ENCODE assay signal across 8 cellular contexts in the genomic region with DNA sequence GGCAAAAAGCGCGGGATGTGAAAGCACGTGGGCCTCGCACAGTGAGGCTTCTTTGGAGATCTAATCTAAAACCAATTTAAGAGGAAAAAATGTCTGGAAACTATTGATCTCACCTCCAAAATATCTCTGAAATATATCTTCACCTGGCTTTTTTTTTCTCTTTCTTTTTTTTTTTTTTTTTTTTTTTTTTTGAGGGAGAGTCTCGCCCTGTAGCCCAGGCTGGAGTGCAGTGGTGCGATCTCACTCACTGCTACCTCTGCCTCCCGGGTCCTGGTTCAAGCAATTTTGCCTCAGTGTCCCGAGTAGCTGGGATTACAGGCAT. TPM values are rescaled to one million over a fixed set of nuclear protein-coding genes. Genes with fewer than 3 reads are reported as not detected.
DNase-seq lines count a peak whose midpoint lies in the region; ATAC-seq and TF ChIP-seq lines count a peak whose summit lies in the region.

No MANE protein-coding gene starts in this region.

- intact Hi-C loops in breast epithelium (cut with DNase I; ENCODE audit: low total_unique reads) (no loop called here), MCF 10A (cut with micrococcal nuclease) (no loop called here), lower lobe of right lung (cut with DNase I) (no loop called here), transverse colon (cut with DNase I; ENCODE audit: low total_unique reads) (no loop called here)

- no peaks in the 10 kb centered on the region for H3K36me3 Mint-ChIP-seq in MCF 10A (ENCODE audit: insufficient read depth, unreplicated experiment)
- peaks cover 0 to 6% of the 10 kb centered on the region in 2 donors for H3K36me3 Mint-ChIP-seq in activated naive CD4-positive, alpha-beta T cell treated with anti-CD3 and anti-CD28 coated beads, Interleukin-2, amount 50 U/mL, for 72 hours

- H3K27me3 ChIP-seq in breast epithelium (peaks cover 0 to 17% of the 10 kb centered on the region in 2 donors), lower lobe of right lung (ENCODE audit: low read depth) (no peaks in the 10 kb centered on the region), transverse colon (no peaks in the 10 kb centered on the region)

- ATAC-seq in activated naive CD4-positive, alpha-beta T cell treated with anti-CD3 and anti-CD28 coated beads, Interleukin-2, amount 50 U/mL, for 72 hours, result no peak
- ATAC-seq in lower lobe of right lung (no peak), GM21786 (IDR thresholded peaks at IDR 0.05; ENCODE audit: unreplicated experiment) (no peak)

- 68 to 73% methylated on average over 3 to 8 of the region's 8 CpGs for WGBS in transverse colon (ENCODE audit: low coverage in 1 of 2), 2 donors

- H3K27ac ChIP-seq in breast epithelium (peak overlapping the region; percentile 93 to 97), lower lobe of right lung (peak overlapping the region; percentile 96), transverse colon (peak overlapping the region; percentile 90 to 96 (median 92))

- no peak for TF ChIP-seq EP300 in transverse colon (IDR thresholded peaks at IDR 0.05; ENCODE audit: low read depth)

- DNase-seq in breast epithelium (ENCODE audit: low spot score in 2 of 2) (no peak), MCF 10A (ENCODE audit: unreplicated experiment) (no peak), lower lobe of right lung (no peak), transverse colon (no peak), GM10248 (ENCODE audit: extremely low spot score) (no peak), iPS-NIHi7 (ENCODE audit: extremely low spot score) (no peak)
- DNase-seq in activated naive CD4-positive, alpha-beta T cell treated with anti-CD3 and anti-CD28 coated beads, Interleukin-2, amount 50 U/mL, for 72 hours (ENCODE audit: low spot score in 2 of 2), result no peak

- H3K9me3 Mint-ChIP-seq in MCF 10A (ENCODE audit: unreplicated experiment), result peaks cover 9% of the 10 kb centered on the region
- peaks cover 0 to 8% of the 10 kb centered on the region in 2 donors for H3K9me3 Mint-ChIP-seq in activated naive CD4-positive, alpha-beta T cell treated with anti-CD3 and anti-CD28 coated beads, Interleukin-2, amount 50 U/mL, for 72 hours

- CTCF ChIA-PET in MCF 10A (lab: Yijun Ruan, JAX), result no interaction called here
- CTCF ChIA-PET in GM10248 (lab: Yijun Ruan, JAX), result interaction anchor here (1.3 to 1.5 kb wide), 2 partner anchors 9 to 337 kb away, joined by 3 read pairs; no protein-coding TSS in a partner anchor

- H3K4me1 Mint-ChIP-seq in MCF 10A (ENCODE audit: insufficient read depth, unreplicated experiment), result no peaks in the 10 kb centered on the region

- TF ChIP-seq CTCF in breast epithelium (IDR thresholded peaks at IDR 0.05) (no peak), MCF 10A (IDR thresholded peaks at IDR 0.05; ENCODE audit: unreplicated experiment) (no peak), lower lobe of right lung (IDR thresholded peaks at IDR 0.05) (no peak), transverse colon (IDR thresholded peaks at IDR 0.05) (no peak), GM10248 (IDR thresholded peaks at IDR 0.05; ENCODE audit: control extremely low read depth, extremely low read depth, low read depth, missing control alignments) (no peak)

- TF ChIP-seq POLR2A in breast epithelium (IDR thresholded peaks at IDR 0.05), result no peak
- no peak for TF ChIP-seq POLR2A in transverse colon (IDR thresholded peaks at IDR 0.05)

- no peak overlapping the region for H3K27ac Mint-ChIP-seq in MCF 10A (ENCODE audit: low read depth, unreplicated experiment)
- peak overlapping the region; percentile 44 to 90 for H3K27ac Mint-ChIP-seq in activated naive CD4-positive, alpha-beta T cell treated with anti-CD3 and anti-CD28 coated beads, Interleukin-2, amount 50 U/mL, for 72 hours

- peaks cover 31% of the 10 kb centered on the region for H3K27me3 Mint-ChIP-seq in MCF 10A (ENCODE audit: insufficient read depth, unreplicated experiment)

- H3K4me3 ChIP-seq in breast epithelium, result peak overlapping the region; percentile 63 to 80 (median 65)
- H3K4me3 ChIP-seq in lower lobe of right lung, result peak overlapping the region; percentile 62
- H3K4me3 ChIP-seq in transverse colon, result peak overlapping the region in 2 of 4 donors; percentile 67 to 80

- no peak overlapping the region for H3K4me3 Mint-ChIP-seq in MCF 10A (ENCODE audit: unreplicated experiment)

- H3K36me3 ChIP-seq in breast epithelium, result no peaks in the 10 kb centered on the region
- H3K36me3 ChIP-seq in lower lobe of right lung, result no peaks in the 10 kb centered on the region
- H3K36me3 ChIP-seq in transverse colon, result no peaks in the 10 kb centered on the region

- POLR2A ChIA-PET in MCF 10A (lab: Yijun Ruan, JAX), result no interaction called here
- POLR2A ChIA-PET in GM10248 (lab: Yijun Ruan, JAX), result interaction anchor here (0.8 kb wide), 1 partner anchor 1533 kb away, joined by 6 read pairs; no protein-coding TSS in a partner anchor

- no peaks in the 10 kb centered on the region for H3K9me3 ChIP-seq in breast epithelium
- no peaks in the 10 kb centered on the region for H3K9me3 ChIP-seq in lower lobe of right lung
- H3K9me3 ChIP-seq in transverse colon, result no peaks in the 10 kb centered on the region

- in situ Hi-C loops in transverse colon (cut with MboI; ENCODE audit: low pct_ligation_motif_present in 1 of 4, low pct_unique_long_range_greater_than_20kb in 1 of 4, low sequenced_read_pairs in 3 of 4), result no loop called here

- H3K4me1 ChIP-seq in breast epithelium (no peaks in the 10 kb centered on the region), lower lobe of right lung (no peaks in the 10 kb centered on the region), transverse colon (no peaks in the 10 kb centered on the region)

- BruUV-seq in MCF 10A (replicated peaks; lab: Mats Ljungman, UMichigan), result no TSS peak

RNA-seq across cellular contexts. Expression of gene ZMAT1, which starts 0.4 kb away (rescaled TPM):
- 10 to 100 TPM; 16.7 to 32.8 (median 19.0) TPM for total RNA-seq in breast epithelium
- not detected in 2 replicates for total RNA-seq in MCF 10A (2022)
- 1 to 10 TPM; 1.7 to 5.1 TPM for total RNA-seq in activated naive CD4-positive, alpha-beta T cell treated with anti-CD3 and anti-CD28 coated beads, Interleukin-2, amount 50 U/mL, for 72 hours
- total RNA-seq in lower lobe of right lung, result 10.0 TPM
- total RNA-seq in transverse colon, result 10 to 100 TPM in 1 of 4 donors, 1 to 10 TPM in 2, under 1 TPM in 1; 0.40 to 18.7 (median 5.6) TPM
